18 cellular contexts compared by ENCODE assay signal in the genomic region with DNA sequence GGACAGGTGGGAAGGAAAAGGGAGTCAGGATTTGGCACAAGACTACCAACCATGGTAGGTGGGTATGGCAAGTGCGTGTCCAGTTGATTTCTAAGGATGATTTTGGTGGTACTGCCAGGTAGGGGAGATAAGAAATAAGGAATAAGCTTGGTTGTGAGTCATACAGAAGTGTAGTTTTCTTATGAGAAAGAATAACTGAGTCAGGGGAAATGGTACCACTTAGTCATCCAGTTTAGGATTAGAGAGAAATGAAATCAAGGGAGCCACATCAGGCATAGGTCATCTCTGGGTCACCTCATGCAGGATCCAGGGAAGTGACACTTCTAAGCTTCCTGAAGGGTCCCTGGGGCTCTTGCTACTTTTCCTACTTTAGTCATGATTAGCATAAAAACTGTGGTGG.
A peak's percentile ranks its signal among the peaks of the same experiment; 100 is the strongest.
DNase-seq lines count a peak whose midpoint lies in the region; ATAC-seq, FAIRE-seq and TF ChIP-seq lines count a peak whose summit lies in the region.
"Had no signal": no experiment of that assay in that cellular context is flagged by ENCODE, and none has a peak within 500 bp of the region (broad histone marks: within the 10 kb centered on the region; RNA-seq: fewer than 3 reads in every experiment).

No MANE protein-coding gene starts in this region.

- no peak overlapping the region for H3K4me3 ChIP-seq in A549
- H3K4me3 ChIP-seq in RWPE2 (ENCODE audit: severe bottlenecking) = no peak overlapping the region
- no peak overlapping the region for H3K4me3 ChIP-seq in fibroblast of the aortic adventitia (ENCODE audit: low read depth, low read length)
- no peak overlapping the region for H3K4me3 ChIP-seq in HAP-1
- H3K4me3 ChIP-seq: hepatocyte, pancreas, spleen had no signal

- H3K4me1 ChIP-seq in A549 = peaks cover 39% of the 10 kb centered on the region
- H3K4me1 ChIP-seq in RWPE2 (ENCODE audit: insufficient read depth, poor library complexity, severe bottlenecking) = peaks cover 16% of the 10 kb centered on the region
- no peaks in the 10 kb centered on the region for H3K4me1 ChIP-seq in HAP-1
- H3K4me1 ChIP-seq: BE2C, pancreas, spleen had no signal

- FAIRE-seq in A549 (lab: Jason Lieb, UNC) = no peak
- FAIRE-seq: pancreas had no signal

- no peak for ATAC-seq in A549
- ATAC-seq in RWPE2 (ENCODE audit: low read depth) = peak; percentile 20; the same call in 1 of the 3 replicates
- no peak for ATAC-seq in GM19324 (IDR thresholded peaks at IDR 0.05; ENCODE audit: low FRiP score, unreplicated experiment)
- ATAC-seq: pancreas, Right ventricle myocardium inferior had no signal

- H3K27ac ChIP-seq in A549 (peak overlapping the region; percentile 83 to 88; a peak in 5 of 6 replicates), RWPE2 (ENCODE audit: poor library complexity, severe bottlenecking) (peak overlapping the region; percentile 92)
- H3K27ac ChIP-seq: hepatocyte, pancreas, spleen had no signal

- no peaks in the 10 kb centered on the region for H3K36me3 ChIP-seq in RWPE2 (ENCODE audit: low read depth)
- no peaks in the 10 kb centered on the region for H3K36me3 ChIP-seq in HAP-1 (replicated peaks)
- H3K36me3 ChIP-seq: BE2C, pancreas, spleen had no signal

- peaks cover 5% of the 10 kb centered on the region; the same call in 2 of the 3 replicates for H3K9me3 ChIP-seq in A549
- no peaks in the 10 kb centered on the region for H3K9me3 ChIP-seq in RWPE2 (ENCODE audit: severe bottlenecking)
- H3K9me3 ChIP-seq in HAP-1 = no peaks in the 10 kb centered on the region
- H3K9me3 ChIP-seq: BE2C, pancreas, spleen had no signal

- no peak for TF ChIP-seq EP300 in A549 (IDR thresholded peaks at IDR 0.05)

- H3K4me2 ChIP-seq in A549 = 0 out of 3 replicates have a peak overlapping the region, but pooled peaks have one; percentile 14
- H3K4me2 ChIP-seq: hepatocyte had no signal

- no peak for TF ChIP-seq CTCF in A549 (IDR thresholded peaks at IDR 0.05)
- TF ChIP-seq CTCF in RWPE2 (IDR thresholded peaks at IDR 0.05; ENCODE audit: poor library complexity, severe bottlenecking) = no peak
- no peak for TF ChIP-seq CTCF in fibroblast of the aortic adventitia (IDR thresholded peaks at IDR 0.05; ENCODE audit: insufficient read depth, low read length)

- TF ChIP-seq POLR2A in A549 (IDR thresholded peaks at IDR 0.05; ENCODE audit: low read length) = no peak

- in situ Hi-C loops in HAP-1 (cut with MboI; ENCODE audit: low sequenced_read_pairs) = no loop called here

- POLR2A ChIA-PET in A549 (lab: Yijun Ruan, JAX) = interaction anchor here (0.6 kb wide), 1 partner anchor 241 kb away, joined by 3 read pairs; no protein-coding TSS in a partner anchor

- CTCF ChIA-PET in A549 (lab: Yijun Ruan, JAX) = interaction anchor here (1.1 kb wide), 1 partner anchor 54 kb away, joined by 3 read pairs; no protein-coding TSS in a partner anchor

- whole genome bisulfite sequencing in A549 (ENCODE audit: missing lambda C conversion rate) = 33% methylated on average over 1 of the region's 1 CpG

- H3K27me3 ChIP-seq in RWPE2 (ENCODE audit: insufficient read depth, poor library complexity, severe bottlenecking) = no peaks in the 10 kb centered on the region
- no peaks in the 10 kb centered on the region for H3K27me3 ChIP-seq in HAP-1 (ENCODE audit: low read depth)
- H3K27me3 ChIP-seq: BE2C, hepatocyte, pancreas, spleen had no signal

- DNase-seq in A549 (ENCODE audit: low read depth in 1 of 2, low spot score in 1 of 2) (peak in 1 of 2 experiments; percentile 15), EL (peak; percentile 55), RWPE2 (ENCODE audit: low spot score) (no peak), fibroblast of the aortic adventitia (ENCODE audit: low read depth) (peak; percentile 32), HAP-1 (ENCODE audit: low spot score in 2 of 2) (no peak), NCI-H1694 treated with DMSO at 0.1 percent for 48 hours (lab: John Stamatoyannopoulos, UW) (no peak), medulla oblongata (ENCODE audit: extremely low spot score) (no peak)
- DNase-seq: BE2C, DMS79, erythroblast, MM.1S, NCI-H2081 treated with DMSO at 0.1 percent for 48 hours, NCI-H748 treated with DMSO at 0.1 percent for 48 hours, pancreas, spleen had no signal

- TF ChIP-seq RAD21 in A549 (conservative IDR thresholded peaks at IDR 0.05 in 1 of 2, IDR thresholded peaks at IDR 0.05 in 1 of 2) = no peak

TF ChIP-seq in A549, 52 proteins besides CTCF, POLR2A, EP300 and RAD21:
- TF ChIP-seq FOSL2 (IDR thresholded peaks at IDR 0.05) (no peak), FOSL2 (CRISPR knock-in tag; IDR thresholded peaks at IDR 0.05) (0 out of 2 replicates have a peak, but pooled peaks have one; percentile 10)
- TF ChIP-seq, protein P1, sequence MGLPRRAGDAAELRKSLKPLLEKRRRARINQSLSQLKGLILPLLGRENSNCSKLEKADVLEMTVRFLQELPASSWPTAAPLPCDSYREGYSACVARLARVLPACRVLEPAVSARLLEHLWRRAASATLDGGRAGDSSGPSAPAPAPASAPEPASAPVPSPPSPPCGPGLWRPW (IDR thresholded peaks at IDR 0.05) = no peak

Comparison
In these comparisons a context has a peak if more than half of its experiments do, and no peak if none do; other contexts are left out.
1. DNase-seq: peak in EL (single experiment) and fibroblast of the aortic adventitia (single experiment); none in RWPE2 (single experiment), HAP-1 (0 of 2), NCI-H1694 treated with DMSO at 0.1 percent for 48 hours (single experiment) and medulla oblongata (single experiment).